ENCODE assay signal across 8 cellular contexts in genomic region chr20:57748601-57749130, GRCh38. TPM values are rescaled to one million over a fixed set of nuclear protein-coding genes. Genes with fewer than 3 reads are reported as not detected.
DNase-seq lines count a peak whose midpoint lies in the region; ATAC-seq and TF ChIP-seq lines count a peak whose summit lies in the region.

No MANE protein-coding gene starts in this region.

- H3K9me3 ChIP-seq in subcutaneous abdominal adipose tissue (ENCODE audit: control insufficient read depth in 5 of 5, low read length in 5 of 5): peaks cover 0 to 5% (median 3%) of the 10 kb centered on the region in 5 donors

- H3K27ac ChIP-seq in subcutaneous abdominal adipose tissue (ENCODE audit: low read depth, low read length): peak overlapping the region; percentile 77

- no peaks in the 10 kb centered on the region for H3K36me3 ChIP-seq in subcutaneous abdominal adipose tissue (ENCODE audit: control insufficient read depth in 5 of 5, insufficient read depth in 5 of 5, low read length in 5 of 5)

- no peak for TF ChIP-seq CTCF in fibroblast of the aortic adventitia (IDR thresholded peaks at IDR 0.05; ENCODE audit: insufficient read depth, low read length)

- peaks cover 10 to 40% (median 32%) of the 10 kb centered on the region in 5 donors for H3K4me1 ChIP-seq in subcutaneous abdominal adipose tissue (ENCODE audit: control insufficient read depth in 5 of 5, insufficient read depth in 5 of 5, low read length in 5 of 5)

- H3K4me3 Mint-ChIP-seq in activated T-helper 1 cell treated with anti-CD3 and anti-CD28 coated beads, Interleukin-12 subunit alpha, Interleukin-12 subunit beta, Interleukin-2, Interleukin-4 antibody, amounts not matched to agents 30 ng/mL and 10 ng/mL and 1 ng/mL, durations not matched to agents 14 hours and 24 hours and 36 hours: no peak overlapping the region

- peak; percentile 99 for DNase-seq in Caki2 (ENCODE audit: low read depth)
- peak; percentile 2 for DNase-seq in OCI-M1 (lab: John Stamatoyannopoulos, UW)
- peak; percentile 6 for DNase-seq in activated T-helper 1 cell treated with anti-CD3 and anti-CD28 coated beads, Interleukin-12 subunit alpha, Interleukin-12 subunit beta, Interleukin-2, Interleukin-4 antibody, amounts not matched to agents 30 ng/mL and 10 ng/mL and 1 ng/mL, durations not matched to agents 14 hours and 24 hours and 36 hours (ENCODE audit: low spot score)
- peak; percentile 70 for DNase-seq in fibroblast of the aortic adventitia (ENCODE audit: low read depth)
- peak in 51 of 56 donors; percentile 9 to 90 (median 58) for DNase-seq in nucleus accumbens (lab: John Stamatoyannopoulos, UW)
- no peak for DNase-seq in effector CD8-positive, alpha-beta T cell (lab: John Stamatoyannopoulos, UW)

- intact Hi-C loops in activated T-helper 1 cell treated with anti-CD3 and anti-CD28 coated beads, Interleukin-12 subunit alpha, Interleukin-12 subunit beta, Interleukin-2, Interleukin-4 antibody, amounts not matched to agents 30 ng/mL and 10 ng/mL and 1 ng/mL, durations not matched to agents 14 hours and 24 hours and 36 hours (cut with micrococcal nuclease): loop anchor here (1.0 to 5.0 kb wide), 2 partner anchors 50 to 474 kb away; no protein-coding TSS in a partner anchor

- peak; percentile 62 for ATAC-seq in HG03103 (IDR thresholded peaks at IDR 0.05; ENCODE audit: low read depth, unreplicated experiment)

- H3K9ac ChIP-seq in subcutaneous abdominal adipose tissue (ENCODE audit: low read length in 5 of 5): peak overlapping the region in 4 of 5 donors; percentile 18 to 63 (median 39)

- peaks cover 23% of the 10 kb centered on the region for H3K27me3 Mint-ChIP-seq in activated T-helper 1 cell treated with anti-CD3 and anti-CD28 coated beads, Interleukin-12 subunit alpha, Interleukin-12 subunit beta, Interleukin-2, Interleukin-4 antibody, amounts not matched to agents 30 ng/mL and 10 ng/mL and 1 ng/mL, durations not matched to agents 14 hours and 24 hours and 36 hours (ENCODE audit: insufficient read depth)

- H3K4me1 Mint-ChIP-seq in activated T-helper 1 cell treated with anti-CD3 and anti-CD28 coated beads, Interleukin-12 subunit alpha, Interleukin-12 subunit beta, Interleukin-2, Interleukin-4 antibody, amounts not matched to agents 30 ng/mL and 10 ng/mL and 1 ng/mL, durations not matched to agents 14 hours and 24 hours and 36 hours (ENCODE audit: low read depth): peaks cover 12% of the 10 kb centered on the region

- no peaks in the 10 kb centered on the region for H3K9me3 Mint-ChIP-seq in activated T-helper 1 cell treated with anti-CD3 and anti-CD28 coated beads, Interleukin-12 subunit alpha, Interleukin-12 subunit beta, Interleukin-2, Interleukin-4 antibody, amounts not matched to agents 30 ng/mL and 10 ng/mL and 1 ng/mL, durations not matched to agents 14 hours and 24 hours and 36 hours

- peak overlapping the region; percentile 18 for H3K27ac Mint-ChIP-seq in activated T-helper 1 cell treated with anti-CD3 and anti-CD28 coated beads, Interleukin-12 subunit alpha, Interleukin-12 subunit beta, Interleukin-2, Interleukin-4 antibody, amounts not matched to agents 30 ng/mL and 10 ng/mL and 1 ng/mL, durations not matched to agents 14 hours and 24 hours and 36 hours

- in situ Hi-C loops in Caki2 (cut with HindIII; ENCODE audit: low pct_unique_long_range_greater_than_20kb, low sequenced_read_pairs): no loop called here

- H3K4me3 ChIP-seq in fibroblast of the aortic adventitia (ENCODE audit: low read depth, low read length): peak overlapping the region; percentile 59
- peak overlapping the region; percentile 26 to 61 (median 41) for H3K4me3 ChIP-seq in subcutaneous abdominal adipose tissue (ENCODE audit: low read depth in 1 of 5, low read length in 5 of 5)

- H3K36me3 Mint-ChIP-seq in activated T-helper 1 cell treated with anti-CD3 and anti-CD28 coated beads, Interleukin-12 subunit alpha, Interleukin-12 subunit beta, Interleukin-2, Interleukin-4 antibody, amounts not matched to agents 30 ng/mL and 10 ng/mL and 1 ng/mL, durations not matched to agents 14 hours and 24 hours and 36 hours (ENCODE audit: low read depth): no peaks in the 10 kb centered on the region

- peaks cover 0 to 3% (median 0%) of the 10 kb centered on the region in 5 donors for H3K27me3 ChIP-seq in subcutaneous abdominal adipose tissue (ENCODE audit: control insufficient read depth in 5 of 5, insufficient read depth in 4 of 5, low read length in 5 of 5)

RNA-seq across cellular contexts. Expression of gene PMEPA1, which starts 38.9 kb away (rescaled TPM):
- total RNA-seq in Caki2 (2014; rRNA removed; shearing (Covaris generic); ENCODE audit: low replicate concordance): 68.1 and 97.6 TPM in 2 replicates
- total RNA-seq in activated T-helper 1 cell treated with anti-CD3 and anti-CD28 coated beads, Interleukin-12 subunit alpha, Interleukin-12 subunit beta, Interleukin-2, Interleukin-4 antibody, amounts not matched to agents 30 ng/mL and 10 ng/mL and 1 ng/mL, durations not matched to agents 14 hours and 24 hours and 36 hours: 0.57 and 0.66 TPM in 2 replicates
- 1.4 and 1.6 TPM in 2 replicates for total RNA-seq in fibroblast of the aortic adventitia (ENCODE audit: low replicate concordance)

Comparison
In these comparisons a context has a peak if more than half of its experiments do, and no peak if none do; other contexts are left out.
1. RNA of gene PMEPA1, which starts 38.9 kb away (total RNA-seq): 68.1 to 97.6 TPM in Caki2; 1.4 to 1.6 TPM in fibroblast of the aortic adventitia and 0.57 to 0.66 TPM in activated T-helper 1 cell treated with anti-CD3 and anti-CD28 coated beads, Interleukin-12 subunit alpha, Interleukin-12 subunit beta, Interleukin-2, Interleukin-4 antibody, amounts not matched to agents 30 ng/mL and 10 ng/mL and 1 ng/mL, durations not matched to agents 14 hours and 24 hours and 36 hours; every median in the first group is over 10 times any median in the second.